Comparison of ENCODE assay signal across 15 cellular contexts in the genomic region with DNA sequence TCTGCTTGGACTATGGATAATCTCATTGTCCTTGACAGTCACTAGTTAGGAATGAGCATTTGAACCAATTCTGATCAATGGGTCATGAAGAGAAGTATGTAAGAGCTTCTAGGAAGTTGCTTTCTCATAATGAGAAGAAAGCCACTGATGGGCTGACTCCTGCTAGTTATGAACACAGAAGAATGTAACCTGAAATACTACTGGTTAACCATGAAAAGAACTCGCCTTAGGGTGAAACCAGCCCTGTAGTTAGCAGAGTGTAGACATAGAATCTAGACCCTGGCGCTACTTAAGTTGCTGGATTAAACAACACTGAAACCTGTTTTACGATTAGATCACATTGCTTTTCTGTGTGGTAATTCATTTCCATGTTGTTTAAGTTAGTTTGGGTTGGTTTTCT. TPM values are rescaled to one million over a fixed set of nuclear protein-coding genes. Genes with fewer than 3 reads are reported as not detected.
DNase-seq lines count a peak whose midpoint lies in the region; ATAC-seq lines count a peak whose summit lies in the region.
"Had no signal": no experiment of that assay in that cellular context is flagged by ENCODE, and none has a peak within 500 bp of the region (broad histone marks: within the 10 kb centered on the region; RNA-seq: fewer than 3 reads in every experiment).

No MANE protein-coding gene starts in this region.

- H3K36me3 Mint-ChIP-seq in activated T-cell treated with anti-CD3 and anti-CD28 coated beads, Interleukin-2, amount 50 U/mL, for 72 hours (ENCODE audit: insufficient read depth in 2 of 2), result peaks cover 8 to 16% of the 10 kb centered on the region in 2 donors
- H3K36me3 Mint-ChIP-seq in stimulated activated effector memory CD8-positive, alpha-beta T cell treated with anti-CD3 and anti-CD28 coated beads, Interleukin-12 subunit alpha, Interleukin-12 subunit beta, amount 100 ng/mL, for 72 hours, result peaks cover 19% of the 10 kb centered on the region

- peak overlapping the region; percentile 21 for H3K27ac Mint-ChIP-seq in activated T-cell treated with anti-CD3 and anti-CD28 coated beads, Interleukin-2, amount 50 U/mL, for 72 hours
- H3K27ac Mint-ChIP-seq in stimulated activated naive CD8-positive, alpha-beta T cell treated with anti-CD3 and anti-CD28 coated beads, Interleukin-15, amount 100 ng/mL, for 72 hours, result no peak overlapping the region
- no peak overlapping the region for H3K27ac Mint-ChIP-seq in stimulated activated effector memory CD8-positive, alpha-beta T cell treated with anti-CD3 and anti-CD28 coated beads, Interleukin-12 subunit alpha, Interleukin-12 subunit beta, amount 100 ng/mL, for 72 hours
- H3K27ac Mint-ChIP-seq: B cell; CD4-positive, alpha-beta T cell; CD8-positive, alpha-beta T cell had no signal

- peaks cover 3 to 5% of the 10 kb centered on the region in 2 donors for H3K9me3 Mint-ChIP-seq in activated T-cell treated with anti-CD3 and anti-CD28 coated beads, Interleukin-2, amount 50 U/mL, for 72 hours
- H3K9me3 Mint-ChIP-seq in stimulated activated naive CD8-positive, alpha-beta T cell treated with anti-CD3 and anti-CD28 coated beads, Interleukin-15, amount 100 ng/mL, for 72 hours, result peaks cover 6 to 8% of the 10 kb centered on the region in 2 donors
- peaks cover 8% of the 10 kb centered on the region for H3K9me3 Mint-ChIP-seq in stimulated activated effector memory CD8-positive, alpha-beta T cell treated with anti-CD3 and anti-CD28 coated beads, Interleukin-12 subunit alpha, Interleukin-12 subunit beta, amount 100 ng/mL, for 72 hours

- ATAC-seq in activated T-cell treated with anti-CD3 and anti-CD28 coated beads, Interleukin-2, amount 50 U/mL, for 72 hours (replicated peaks in 1 of 2), result peak in 1 of 2 donors; percentile 60
- peak; percentile 35 for ATAC-seq in stimulated activated naive CD8-positive, alpha-beta T cell treated with anti-CD3 and anti-CD28 coated beads, Interleukin-15, amount 100 ng/mL, for 72 hours
- no peak for ATAC-seq in stimulated activated naive CD8-positive, alpha-beta T cell treated with anti-CD3 and anti-CD28 coated beads, Interleukin-15, Interleukin-2, amounts not matched to agents 100 U/mL and 50 U/mL, for 24 hours
- ATAC-seq in stimulated activated effector memory CD8-positive, alpha-beta T cell treated with anti-CD3 and anti-CD28 coated beads, Interleukin-12 subunit alpha, Interleukin-12 subunit beta, amount 100 ng/mL, for 72 hours, result peak; percentile 64
- ATAC-seq: A549; CD8-positive, alpha-beta T cell had no signal

- H3K4me3 Mint-ChIP-seq in activated T-cell treated with anti-CD3 and anti-CD28 coated beads, Interleukin-2, amount 50 U/mL, for 72 hours, result no peak overlapping the region
- no peak overlapping the region for H3K4me3 Mint-ChIP-seq in stimulated activated naive CD8-positive, alpha-beta T cell treated with anti-CD3 and anti-CD28 coated beads, Interleukin-15, amount 100 ng/mL, for 72 hours
- no peak overlapping the region for H3K4me3 Mint-ChIP-seq in stimulated activated effector memory CD8-positive, alpha-beta T cell treated with anti-CD3 and anti-CD28 coated beads, Interleukin-12 subunit alpha, Interleukin-12 subunit beta, amount 100 ng/mL, for 72 hours
- H3K4me3 Mint-ChIP-seq: B cell; CD4-positive, alpha-beta T cell; CD8-positive, alpha-beta T cell had no signal

- H3K4me1 Mint-ChIP-seq in activated T-cell treated with anti-CD3 and anti-CD28 coated beads, Interleukin-2, amount 50 U/mL, for 72 hours (ENCODE audit: low read depth), result peaks cover 13% of the 10 kb centered on the region
- H3K4me1 Mint-ChIP-seq in stimulated activated naive CD8-positive, alpha-beta T cell treated with anti-CD3 and anti-CD28 coated beads, Interleukin-15, amount 100 ng/mL, for 72 hours, result no peaks in the 10 kb centered on the region
- H3K4me1 Mint-ChIP-seq in stimulated activated effector memory CD8-positive, alpha-beta T cell treated with anti-CD3 and anti-CD28 coated beads, Interleukin-12 subunit alpha, Interleukin-12 subunit beta, amount 100 ng/mL, for 72 hours, result peaks cover 12% of the 10 kb centered on the region
- H3K4me1 Mint-ChIP-seq: B cell had no signal

- no peaks in the 10 kb centered on the region for H3K27me3 Mint-ChIP-seq in activated T-cell treated with anti-CD3 and anti-CD28 coated beads, Interleukin-2, amount 50 U/mL, for 72 hours (ENCODE audit: low read depth)
- no peaks in the 10 kb centered on the region for H3K27me3 Mint-ChIP-seq in stimulated activated naive CD8-positive, alpha-beta T cell treated with anti-CD3 and anti-CD28 coated beads, Interleukin-15, amount 100 ng/mL, for 72 hours
- H3K27me3 Mint-ChIP-seq: B cell; CD4-positive, alpha-beta T cell had no signal

- DNase-seq in activated T-cell treated with anti-CD3 and anti-CD28 coated beads, Interleukin-2, amount 50 U/mL, for 72 hours, result no peak
- DNase-seq in activated T-cell treated with anti-CD3 and anti-CD28 coated beads for 4 hours, result no peak
- no peak for DNase-seq in stimulated activated naive CD8-positive, alpha-beta T cell treated with anti-CD3 and anti-CD28 coated beads, Interleukin-15, amount 100 ng/mL, for 72 hours
- DNase-seq in stimulated activated naive CD8-positive, alpha-beta T cell treated with anti-CD3 and anti-CD28 coated beads, Interleukin-15, Interleukin-2, amounts not matched to agents 100 U/mL and 50 U/mL, for 24 hours, result no peak
- no peak for DNase-seq in stimulated activated effector memory CD8-positive, alpha-beta T cell treated with anti-CD3 and anti-CD28 coated beads, Interleukin-12 subunit alpha, Interleukin-12 subunit beta, amount 100 ng/mL, for 72 hours (ENCODE audit: low spot score in 2 of 2)
- DNase-seq in T-helper 9 cell, result no peak
- DNase-seq: AML-193; Caco-2; Calu3; CD4-positive, alpha-beta T cell; CD8-positive, alpha-beta T cell; DMS79 treated with DMSO at 0.1 percent for 48 hours; GF-D8 had no signal

RNA-seq across cellular contexts. Expression of gene SLF1, which starts 26.6 kb away (rescaled TPM):
- 10 to 100 TPM in 1 of 2 donors, 1 to 10 TPM in 1; 8.1 to 10.7 TPM for total RNA-seq in activated T-cell treated with anti-CD3 and anti-CD28 coated beads, Interleukin-2, amount 50 U/mL, for 72 hours

RNA-seq across cellular contexts. Expression of gene KIAA0825, which starts 26.6 kb away (rescaled TPM):
- 1 to 10 TPM; 1.0 to 1.1 TPM for total RNA-seq in activated T-cell treated with anti-CD3 and anti-CD28 coated beads, Interleukin-2, amount 50 U/mL, for 72 hours
